8 cellular contexts compared by ENCODE assay signal in the genomic region with DNA sequence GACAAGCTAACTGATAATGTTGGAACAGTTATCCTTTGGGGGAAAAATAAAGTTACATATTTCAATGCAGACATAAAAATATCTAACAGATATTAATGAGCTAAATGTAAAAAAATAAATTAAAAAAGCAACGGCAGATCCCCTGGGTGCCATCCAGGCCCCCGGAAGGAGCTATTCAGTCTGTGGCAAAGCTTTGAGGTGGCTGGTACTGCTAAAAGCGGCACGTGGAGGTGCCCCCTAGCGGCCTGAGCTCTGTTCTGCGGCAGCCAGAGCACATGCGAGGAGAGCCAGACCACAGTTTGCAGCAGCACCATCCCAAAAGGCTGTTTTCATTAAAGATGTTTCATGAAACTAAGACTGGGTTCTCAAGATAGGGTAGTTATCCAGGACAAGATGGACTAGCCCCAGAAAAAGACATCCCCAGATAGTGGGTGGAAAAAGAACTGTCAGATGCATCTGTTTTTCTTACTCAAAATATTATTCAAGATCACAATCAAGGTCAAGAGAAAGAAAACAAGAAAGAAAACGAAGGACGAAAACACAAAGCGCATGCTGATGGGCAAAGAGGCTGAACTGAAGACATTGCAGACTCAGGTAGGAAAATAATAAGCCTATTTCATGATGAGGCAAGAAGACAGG. TPM values are rescaled to one million over a fixed set of nuclear protein-coding genes. Genes with fewer than 3 reads are reported as not detected.
DNase-seq lines count a peak whose midpoint lies in the region; ATAC-seq and TF ChIP-seq lines count a peak whose summit lies in the region.

No MANE protein-coding gene starts in this region.

- H3K4me3 ChIP-seq in CD8-positive, alpha-beta T cell (ENCODE audit: low read depth, low read length): no peak overlapping the region
- H3K4me3 ChIP-seq in fibroblast of mammary gland (ENCODE audit: control insufficient read depth, low read depth, low read length) (no peak overlapping the region), neuronal stem cell (ENCODE audit: low read length in 2 of 2) (no peak overlapping the region)

- H3K18ac ChIP-seq in neuronal stem cell (ENCODE audit: low read length): no peak overlapping the region

- H3K9me3 ChIP-seq in CD8-positive, alpha-beta T cell (ENCODE audit: low read length): no peaks in the 10 kb centered on the region
- peaks cover 2 to 3% of the 10 kb centered on the region in 2 donors for H3K9me3 ChIP-seq in neuronal stem cell (replicated peaks in 1 of 2; ENCODE audit: control insufficient read depth in 2 of 2, insufficient read depth in 1 of 2, low read depth in 1 of 2, low read length in 2 of 2)

- H3K36me3 Mint-ChIP-seq in CD8-positive, alpha-beta T cell: peaks cover 52% of the 10 kb centered on the region
- H3K36me3 Mint-ChIP-seq in activated T-cell treated with anti-CD3 and anti-CD28 coated beads, Interleukin-2, amount 50 U/mL, for 72 hours (ENCODE audit: insufficient read depth in 2 of 2): peaks cover 0 to 9% of the 10 kb centered on the region in 2 donors

- no peak overlapping the region for H3K4ac ChIP-seq in neuronal stem cell (ENCODE audit: low read length)

- H2BK120ac ChIP-seq in neuronal stem cell (ENCODE audit: low read depth, low read length): no peak overlapping the region

- H3K4me2 ChIP-seq in neuronal stem cell (ENCODE audit: insufficient read depth, low read length, poor library complexity, severe bottlenecking): no peak overlapping the region

- H3K4me1 ChIP-seq in CD8-positive, alpha-beta T cell (ENCODE audit: insufficient read depth, low read length): no peaks in the 10 kb centered on the region
- no peaks in the 10 kb centered on the region for H3K4me1 ChIP-seq in neuronal stem cell (ENCODE audit: control insufficient read depth in 2 of 2, insufficient read depth in 1 of 2, low read depth in 1 of 2, low read length in 2 of 2)

- peaks cover 8% of the 10 kb centered on the region for H3K4me1 Mint-ChIP-seq in CD8-positive, alpha-beta T cell (ENCODE audit: low read depth)
- no peaks in the 10 kb centered on the region for H3K4me1 Mint-ChIP-seq in activated T-cell treated with anti-CD3 and anti-CD28 coated beads, Interleukin-2, amount 50 U/mL, for 72 hours (ENCODE audit: low read depth)

- H2BK15ac ChIP-seq in neuronal stem cell (ENCODE audit: low read length): no peak overlapping the region

- TF ChIP-seq CTCF in CD8-positive, alpha-beta T cell (IDR thresholded peaks at IDR 0.05): peak; percentile 98
- TF ChIP-seq CTCF in fibroblast of mammary gland (conservative IDR thresholded peaks at IDR 0.05; ENCODE audit: control insufficient read depth, insufficient read depth, low read depth, low read length): peak; percentile 96

- H3K27ac Mint-ChIP-seq in CD8-positive, alpha-beta T cell: no peak overlapping the region
- H3K27ac Mint-ChIP-seq in activated T-cell treated with anti-CD3 and anti-CD28 coated beads, Interleukin-2, amount 50 U/mL, for 72 hours: no peak overlapping the region

- peaks cover 7% of the 10 kb centered on the region for H3K36me3 ChIP-seq in CD8-positive, alpha-beta T cell (ENCODE audit: insufficient read depth, low read length)
- H3K36me3 ChIP-seq in neuronal stem cell (replicated peaks in 1 of 2; ENCODE audit: control insufficient read depth in 2 of 2, insufficient read depth in 2 of 2, low read length in 2 of 2): peaks cover 15 to 77% of the 10 kb centered on the region in 2 donors

- H3K79me1 ChIP-seq in neuronal stem cell (ENCODE audit: low read depth, low read length): no peaks in the 10 kb centered on the region

- no peaks in the 10 kb centered on the region for H3K27me3 ChIP-seq in CD8-positive, alpha-beta T cell (ENCODE audit: insufficient read depth, low read length)
- no peaks in the 10 kb centered on the region for H3K27me3 ChIP-seq in neuronal stem cell (ENCODE audit: control insufficient read depth in 3 of 3, insufficient read depth in 3 of 3, low read depth in 1 of 3, low read length in 3 of 3)

- H2AK5ac ChIP-seq in neuronal stem cell (ENCODE audit: low read depth, low read length): no peak overlapping the region

- POLR2A ChIA-PET in CD8-positive, alpha-beta T cell (lab: Charles Lee): interaction anchor here (0.8 to 1.1 kb wide), 4 partner anchors 13 to 134 kb away, joined by 3 to 13 read pairs (median 4); a partner anchor contains a TSS

- H4K91ac ChIP-seq in neuronal stem cell (ENCODE audit: low read depth, low read length, poor library complexity): no peak overlapping the region

- WGBS in neuronal stem cell (ENCODE audit: extremely low coverage in 2 of 2, insufficient read length in 2 of 2, insufficient replicate concordance in 1 of 2), 2 donors: no CpG with 5 or more reads among the region's 10 CpGs

- H3K9ac ChIP-seq in neuronal stem cell (ENCODE audit: low read depth, low read length, poor library complexity): no peak overlapping the region

- H2AFZ ChIP-seq in neuronal stem cell (ENCODE audit: low read length): no peak overlapping the region

- no peaks in the 10 kb centered on the region for H3K9me3 Mint-ChIP-seq in CD8-positive, alpha-beta T cell
- no peaks in the 10 kb centered on the region for H3K9me3 Mint-ChIP-seq in activated T-cell treated with anti-CD3 and anti-CD28 coated beads, Interleukin-2, amount 50 U/mL, for 72 hours

- H2BK5ac ChIP-seq in neuronal stem cell (ENCODE audit: low read length): no peak overlapping the region

- no peaks in the 10 kb centered on the region for H3K27me3 Mint-ChIP-seq in CD8-positive, alpha-beta T cell (ENCODE audit: low read depth)
- H3K27me3 Mint-ChIP-seq in activated T-cell treated with anti-CD3 and anti-CD28 coated beads, Interleukin-2, amount 50 U/mL, for 72 hours (ENCODE audit: low read depth): no peaks in the 10 kb centered on the region

- intact Hi-C loops in CD8-positive, alpha-beta T cell (cut with DNase I, micrococcal nuclease): loop anchor here (1.0 to 2.0 kb wide), 2 partner anchors 18 to 135 kb away; a partner anchor contains a TSS

- H3K14ac ChIP-seq in neuronal stem cell (ENCODE audit: low read length): no peak overlapping the region

- no peak overlapping the region for H3K27ac ChIP-seq in CD8-positive, alpha-beta T cell (ENCODE audit: low read depth, low read length)
- H3K27ac ChIP-seq in neuronal stem cell (replicated peaks; ENCODE audit: low read length): no peak overlapping the region

- DNase-seq in CD8-positive, alpha-beta T cell: peak; percentile 60 to 88 (median 82)
- DNase-seq in KG1 (lab: John Stamatoyannopoulos, UW): peak; percentile 54
- peak; percentile 85 for DNase-seq in RKO (ENCODE audit: low spot score)
- peak; percentile 83 to 85 for DNase-seq in activated T-cell treated with anti-CD3 and anti-CD28 coated beads, Interleukin-2, amount 50 U/mL, for 72 hours
- peak; percentile 72 for DNase-seq in fibroblast of mammary gland (ENCODE audit: low read depth)
- DNase-seq in neuronal stem cell (ENCODE audit: low spot score): peak; percentile 44
- peak; percentile 44 for DNase-seq in stromal cell of bone marrow (ENCODE audit: low read depth)

- H3K4me3 Mint-ChIP-seq in CD8-positive, alpha-beta T cell: no peak overlapping the region
- H3K4me3 Mint-ChIP-seq in activated T-cell treated with anti-CD3 and anti-CD28 coated beads, Interleukin-2, amount 50 U/mL, for 72 hours: no peak overlapping the region

- no peak overlapping the region for H2BK12ac ChIP-seq in neuronal stem cell (ENCODE audit: low read length)

- no peak overlapping the region for H3K23ac ChIP-seq in neuronal stem cell (ENCODE audit: low read depth, low read length, poor library complexity)

- no peak overlapping the region for H4K8ac ChIP-seq in neuronal stem cell (ENCODE audit: low read depth, low read length)

- peak; percentile 100 for ATAC-seq in CD8-positive, alpha-beta T cell
- peak; percentile 71 for ATAC-seq in GM19455 (IDR thresholded peaks at IDR 0.05; ENCODE audit: unreplicated experiment)
- ATAC-seq in activated T-cell treated with anti-CD3 and anti-CD28 coated beads, Interleukin-2, amount 50 U/mL, for 72 hours (replicated peaks in 1 of 2): peak; percentile 95 to 98

- CTCF ChIA-PET in CD8-positive, alpha-beta T cell (lab: Charles Lee): interaction anchor here (0.6 to 5.4 kb wide), 26 partner anchors 8 to 956 kb away, joined by 3 to 72 read pairs (median 5); a partner anchor contains a TSS

RNA-seq across cellular contexts. Expression of a gene that starts 18.7 kb away (rescaled TPM):
- 10 to 100 TPM; 14.2 to 16.0 TPM for total RNA-seq in CD8-positive, alpha-beta T cell
- total RNA-seq in activated T-cell treated with anti-CD3 and anti-CD28 coated beads, Interleukin-2, amount 50 U/mL, for 72 hours: 10 to 100 TPM; 28.5 to 40.2 TPM
- polyA plus RNA-seq in neuronal stem cell (2013, experiment 1 of 2): 30.6 TPM
- 30.8 TPM for polyA plus RNA-seq in neuronal stem cell (2013, experiment 2 of 2)

RNA-seq across cellular contexts. Expression of a gene that starts 37.7 kb away (rescaled TPM):
- not detected for total RNA-seq in CD8-positive, alpha-beta T cell
- total RNA-seq in activated T-cell treated with anti-CD3 and anti-CD28 coated beads, Interleukin-2, amount 50 U/mL, for 72 hours: not detected
- 6.9 TPM for polyA plus RNA-seq in neuronal stem cell (2013, experiment 1 of 2)
- polyA plus RNA-seq in neuronal stem cell (2013, experiment 2 of 2): 6.9 TPM
